ENCODE assay signal across 16 cellular contexts in the genomic region with DNA sequence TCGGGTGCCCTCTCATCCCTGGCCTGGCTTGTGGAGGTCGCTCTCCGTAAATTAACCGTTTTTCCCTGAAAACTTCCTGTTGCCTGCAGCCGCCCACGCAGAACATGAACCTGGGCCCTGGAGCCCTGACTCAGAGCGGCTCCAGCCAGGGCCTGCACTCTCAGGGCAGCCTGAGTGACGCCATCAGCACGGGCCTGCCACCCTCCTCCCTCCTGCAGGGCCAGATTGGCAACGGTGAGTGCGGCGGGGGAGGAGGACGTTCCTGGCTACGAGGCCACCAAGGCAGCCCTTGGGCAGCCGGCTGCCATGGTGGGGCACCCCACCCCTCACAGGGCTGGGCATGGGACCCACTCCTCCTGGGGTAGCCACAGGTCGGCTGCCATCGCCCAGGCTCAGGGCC. TPM values are rescaled to one million over a fixed set of nuclear protein-coding genes. Genes with fewer than 3 reads are reported as not detected.
DNase-seq lines count a peak whose midpoint lies in the region; ATAC-seq and TF ChIP-seq lines count a peak whose summit lies in the region.
"Had no signal": no experiment of that assay in that cellular context is flagged by ENCODE, and none has a peak within 500 bp of the region (broad histone marks: within the 10 kb centered on the region; RNA-seq: fewer than 3 reads in every experiment).

No MANE protein-coding gene starts in this region.

- BruUV-seq in MCF 10A (replicated peaks; lab: Mats Ljungman, UMichigan), result no TSS peak

- no peaks in the 10 kb centered on the region for H3K9me3 Mint-ChIP-seq in MCF 10A (ENCODE audit: unreplicated experiment)
- no peaks in the 10 kb centered on the region for H3K9me3 Mint-ChIP-seq in activated naive CD8-positive, alpha-beta T cell treated with anti-CD3 and anti-CD28 coated beads, Interleukin-2, amount 50 U/mL, for 24 hours
- H3K9me3 Mint-ChIP-seq: activated B cell treated with CpG ODN at 0.5 μM for 24 hours; CD8-positive, alpha-beta memory T cell; T-cell had no signal

- no peaks in the 10 kb centered on the region for H3K4me1 ChIP-seq in right cardiac atrium (ENCODE audit: control insufficient read depth, insufficient read depth, low read length)

- POLR2A ChIA-PET in MCF 10A (lab: Yijun Ruan, JAX), result interaction anchor here (1.5 to 1.9 kb wide), 2 partner anchors 26 to 95 kb away, joined by 4 read pairs; no protein-coding TSS in a partner anchor

- H3K9me3 ChIP-seq in right cardiac atrium (ENCODE audit: control insufficient read depth, low read length), result no peaks in the 10 kb centered on the region

- peaks cover 16% of the 10 kb centered on the region for H3K36me3 Mint-ChIP-seq in MCF 10A (ENCODE audit: insufficient read depth, unreplicated experiment)
- peaks cover 21% of the 10 kb centered on the region for H3K36me3 Mint-ChIP-seq in activated naive CD8-positive, alpha-beta T cell treated with anti-CD3 and anti-CD28 coated beads, Interleukin-2, amount 50 U/mL, for 24 hours (ENCODE audit: low read depth)

- H3K27me3 ChIP-seq in right cardiac atrium (ENCODE audit: control insufficient read depth, insufficient read depth), result no peaks in the 10 kb centered on the region

- H3K4me3 ChIP-seq in right cardiac atrium (ENCODE audit: low read length), result no peak overlapping the region

- DNase-seq in right cardiac atrium (peak in 2 of 3 donors; percentile 32 to 43), cardiac septum (ENCODE audit: low spot score) (no peak), MCF 10A (ENCODE audit: unreplicated experiment) (peak; percentile 90), islet precursor cell (peak; percentile 69), kidney glomerular epithelial cell (lab: John Stamatoyannopoulos, UW) (no peak)
- no peak for DNase-seq in stimulated activated CD4-positive, alpha-beta T cell treated with anti-CD3 and anti-CD28 coated beads, Interleukin-2, amount 100 ng/mL, for 24 hours
- DNase-seq in activated naive CD8-positive, alpha-beta T cell treated with anti-CD3 and anti-CD28 coated beads, Interleukin-2, amount 50 U/mL, for 24 hours, result no peak
- DNase-seq: activated B cell treated with CpG ODN at 0.5 μM for 24 hours; CD8-positive, alpha-beta memory T cell; NCI-H2029 treated with DMSO at 0.1 percent for 48 hours; NCI-H526 treated with DMSO at 0.1 percent for 48 hours; T-cell had no signal

- no peak for TF ChIP-seq CTCF in MCF 10A (IDR thresholded peaks at IDR 0.05; ENCODE audit: unreplicated experiment)

- ATAC-seq in right cardiac atrium (no peak), GM21528 (IDR thresholded peaks at IDR 0.05; ENCODE audit: low FRiP score, unreplicated experiment) (no peak)
- ATAC-seq in activated naive CD8-positive, alpha-beta T cell treated with anti-CD3 and anti-CD28 coated beads, Interleukin-2, amount 50 U/mL, for 24 hours, result no peak
- ATAC-seq: T-cell had no signal

- peak overlapping the region; percentile 47 for H3K4me3 Mint-ChIP-seq in MCF 10A (ENCODE audit: unreplicated experiment)
- no peak overlapping the region for H3K4me3 Mint-ChIP-seq in activated naive CD8-positive, alpha-beta T cell treated with anti-CD3 and anti-CD28 coated beads, Interleukin-2, amount 50 U/mL, for 24 hours
- H3K4me3 Mint-ChIP-seq: activated B cell treated with CpG ODN at 0.5 μM for 24 hours, T-cell had no signal

- H3K4me1 Mint-ChIP-seq in MCF 10A (ENCODE audit: insufficient read depth, unreplicated experiment), result peaks cover 19% of the 10 kb centered on the region
- peaks cover 12% of the 10 kb centered on the region for H3K4me1 Mint-ChIP-seq in activated naive CD8-positive, alpha-beta T cell treated with anti-CD3 and anti-CD28 coated beads, Interleukin-2, amount 50 U/mL, for 24 hours

- CTCF ChIA-PET in MCF 10A (lab: Yijun Ruan, JAX), result no interaction called here

- H3K27ac ChIP-seq in right cardiac atrium (ENCODE audit: low read length), result no peak overlapping the region
- H3K27ac ChIP-seq: parathyroid adenoma had no signal

- 77% methylated on average over 17 of the region's 17 CpGs for WGBS in right cardiac atrium

- no peaks in the 10 kb centered on the region for H3K27me3 Mint-ChIP-seq in MCF 10A (ENCODE audit: insufficient read depth, unreplicated experiment)
- no peaks in the 10 kb centered on the region for H3K27me3 Mint-ChIP-seq in activated naive CD8-positive, alpha-beta T cell treated with anti-CD3 and anti-CD28 coated beads, Interleukin-2, amount 50 U/mL, for 24 hours
- H3K27me3 Mint-ChIP-seq: activated B cell treated with CpG ODN at 0.5 μM for 24 hours; CD8-positive, alpha-beta memory T cell; T-cell had no signal

- intact Hi-C loops in right cardiac atrium (cut with DNase I), result no loop called here
- intact Hi-C loops in cardiac septum (cut with DNase I), result no loop called here
- intact Hi-C loops in MCF 10A (cut with micrococcal nuclease), result no loop called here

- H3K27ac Mint-ChIP-seq in MCF 10A (ENCODE audit: low read depth, unreplicated experiment), result peak overlapping the region; percentile 65
- H3K27ac Mint-ChIP-seq in activated naive CD8-positive, alpha-beta T cell treated with anti-CD3 and anti-CD28 coated beads, Interleukin-2, amount 50 U/mL, for 24 hours, result no peak overlapping the region
- H3K27ac Mint-ChIP-seq: activated B cell treated with CpG ODN at 0.5 μM for 24 hours, T-cell had no signal

RNA-seq across cellular contexts. Expression of a gene that starts 17.8 kb away (rescaled TPM):
- total RNA-seq in right cardiac atrium (1 to 10 TPM; 7.8 to 8.8 (median 8.1) TPM), cardiac septum (8.0 TPM), MCF 10A (2022) (16.1 and 17.9 TPM in 2 replicates)
- 6.2 TPM for polyA plus RNA-seq in right cardiac atrium

RNA-seq across cellular contexts. Expression of a gene that starts 18.2 kb away (rescaled TPM):
- total RNA-seq in right cardiac atrium, result 100 to 1,000 TPM; 178 to 215 (median 206) TPM
- 244 TPM for polyA plus RNA-seq in right cardiac atrium
- 198 TPM for total RNA-seq in cardiac septum
- 362 and 419 TPM in 2 replicates for total RNA-seq in MCF 10A (2022)

RNA-seq across cellular contexts. Expression of a gene that starts 21.5 kb away (rescaled TPM):
- 10 to 100 TPM; 20.4 to 25.7 (median 25.1) TPM for total RNA-seq in right cardiac atrium
- 29.2 TPM for polyA plus RNA-seq in right cardiac atrium
- total RNA-seq in cardiac septum, result 26.6 TPM
- 46.9 and 61.0 TPM in 2 replicates for total RNA-seq in MCF 10A (2022)

RNA-seq across cellular contexts. Expression of a gene that starts 39.1 kb away (rescaled TPM):
- 10 to 100 TPM; 32.9 to 45.7 (median 40.9) TPM for total RNA-seq in right cardiac atrium
- 27.6 TPM for polyA plus RNA-seq in right cardiac atrium
- 51.0 TPM for total RNA-seq in cardiac septum
- total RNA-seq in MCF 10A (2022), result 33.3 and 35.1 TPM in 2 replicates

RNA-seq across cellular contexts. Expression of a gene that starts 58.7 kb away (rescaled TPM):
- total RNA-seq in right cardiac atrium (not detected), cardiac septum (not detected), MCF 10A (2022) (not detected in 2 replicates)
- not detected for polyA plus RNA-seq in right cardiac atrium
- total RNA-seq: A172; activated B cell treated with CpG ODN at 0.5 μM for 24 hours; CD8-positive, alpha-beta memory T cell; glomerular endothelial cell; T-cell had no signal
- polyA plus RNA-seq: CD8-positive, alpha-beta memory T cell had no signal

Comparison
In these comparisons a context has a peak if more than half of its experiments do, and no peak if none do; other contexts are left out.
1. DNase-seq: peak in right cardiac atrium (2 of 3), MCF 10A (single experiment) and islet precursor cell (single experiment); none in cardiac septum (single experiment), stimulated activated CD4-positive, alpha-beta T cell treated with anti-CD3 and anti-CD28 coated beads, Interleukin-2, amount 100 ng/mL, for 24 hours (0 of 2), kidney glomerular epithelial cell (single experiment) and activated naive CD8-positive, alpha-beta T cell treated with anti-CD3 and anti-CD28 coated beads, Interleukin-2, amount 50 U/mL, for 24 hours (single experiment).